In genomic region chrX:110407910-110408545, GRCh38 we compare ENCODE assay signal across 9 cellular contexts. TPM values are rescaled to one million over a fixed set of nuclear protein-coding genes. Genes with fewer than 3 reads are reported as not detected.
A peak's percentile ranks its signal among the peaks of the same experiment; 100 is the strongest.
DNase-seq lines count a peak whose midpoint lies in the region; ATAC-seq, FAIRE-seq and TF ChIP-seq lines count a peak whose summit lies in the region.
"Had no signal": no experiment of that assay in that cellular context is flagged by ENCODE, and none has a peak within 500 bp of the region (broad histone marks: within the 10 kb centered on the region; RNA-seq: fewer than 3 reads in every experiment).

No MANE protein-coding gene starts in this region.

- TF ChIP-seq POLR2A in HepG2 (IDR thresholded peaks at IDR 0.05; ENCODE audit: insufficient read depth in 1 of 2, low read depth in 2 of 2, low read length in 2 of 2): no peak
- TF ChIP-seq POLR2A in testis (IDR thresholded peaks at IDR 0.05): no peak

- H3K36me3 ChIP-seq in HepG2 (replicated peaks in 1 of 2; ENCODE audit: control insufficient read depth in 1 of 2, insufficient read depth in 2 of 2, low read length in 2 of 2): no peaks in the 10 kb centered on the region
- no peaks in the 10 kb centered on the region for H3K36me3 ChIP-seq in testis (ENCODE audit: low read depth, missing control alignments)

- no peak overlapping the region for H3K27ac ChIP-seq in VCaP
- H3K27ac ChIP-seq in HepG2 (ENCODE audit: extremely low read length, insufficient read depth, low read length): no peak overlapping the region
- H3K27ac ChIP-seq in testis: no peak overlapping the region

- no peak overlapping the region for H2AFZ ChIP-seq in HepG2 (ENCODE audit: low read length)

- no peak overlapping the region for H3K9ac ChIP-seq in HepG2 (ENCODE audit: insufficient read depth, low read depth, low read length)

- no peak overlapping the region for H3K4me3 ChIP-seq in HepG2 (replicated peaks in 1 of 3; ENCODE audit: insufficient read depth in 1 of 3, low read depth in 2 of 3, low read length in 3 of 3)
- no peak overlapping the region for H3K4me3 ChIP-seq in testis

- H3K27me3 ChIP-seq in HepG2 (ENCODE audit: control insufficient read depth in 1 of 2, insufficient read depth in 2 of 2, low read length in 2 of 2): no peaks in the 10 kb centered on the region
- H3K27me3 ChIP-seq in testis: no peaks in the 10 kb centered on the region

- DNase-seq in D721Med (ENCODE audit: insufficient read length, low spot score) (no peak), NCI-H2029 (lab: John Stamatoyannopoulos, UW) (peak; percentile 8), cerebellum (ENCODE audit: low spot score) (peak; percentile 21), HepG2 (ENCODE audit: low spot score) (peak; percentile 37), testis (peak; percentile 70)

- no peaks in the 10 kb centered on the region for H3K9me3 ChIP-seq in HepG2 (ENCODE audit: low read length)
- no peaks in the 10 kb centered on the region for H3K9me3 ChIP-seq in testis

- TF ChIP-seq EP300 in HepG2 (IDR thresholded peaks at IDR 0.05; ENCODE audit: low read depth in 2 of 2, low read length in 2 of 2) (no peak), HepG2 (CRISPR knock-in tag; IDR thresholded peaks at IDR 0.05; ENCODE audit: borderline replicate concordance) (no peak)

- no peaks in the 10 kb centered on the region for H4K20me1 ChIP-seq in HepG2 (ENCODE audit: insufficient read depth, low read length)

- H3K4me1 ChIP-seq in HepG2 (ENCODE audit: insufficient read depth, low read length) (no peaks in the 10 kb centered on the region), testis (peaks cover 3% of the 10 kb centered on the region)

- peak; percentile 42; the same call in 1 of the 2 replicates for TF ChIP-seq RAD21 in HepG2 (CRISPR knock-in tag; IDR thresholded peaks at IDR 0.05)

- 0% methylated on average over 3 of the region's 5 CpGs for WGBS in HepG2 (ENCODE audit: low lambda C conversion rate)
- 30 to 46% methylated on average over 5 of the region's 5 CpGs for WGBS in testis, 2 donors

- intact Hi-C loops in HepG2 (cut with micrococcal nuclease; ENCODE audit: unreplicated experiment): no loop called here
- intact Hi-C loops in testis (cut with DNase I; ENCODE audit: low total_unique reads): no loop called here

- no peak overlapping the region for H3K4me2 ChIP-seq in HepG2 (ENCODE audit: low read depth, low read length)

- in situ Hi-C loops in HepG2 (cut with HindIII; ENCODE audit: extremely low pct_ligation_motif_present, low pct_unique_long_range_greater_than_20kb): loop anchor here (25.0 kb wide), 1 partner anchor 496 kb away; no protein-coding TSS in a partner anchor

- POLR2A ChIA-PET in HepG2 (lab: Yijun Ruan, JAX): no interaction called here

- peak; percentile 61 for ATAC-seq in GM21447 (IDR thresholded peaks at IDR 0.05; ENCODE audit: unreplicated experiment)
- peak; percentile 61; the same call in 2 of the 3 replicates for ATAC-seq in HepG2
- no peak for ATAC-seq in GM18858 (IDR thresholded peaks at IDR 0.05; ENCODE audit: unreplicated experiment)

- TF ChIP-seq CTCF in D721Med (IDR thresholded peaks at IDR 0.05; ENCODE audit: insufficient read depth, missing control alignments): peak; percentile 54
- TF ChIP-seq CTCF in VCaP (conservative IDR thresholded peaks at IDR 0.05): peak; percentile 60
- peak; percentile 62 for TF ChIP-seq CTCF in HepG2 (CRISPR knock-in tag; IDR thresholded peaks at IDR 0.05)
- TF ChIP-seq CTCF in testis (IDR thresholded peaks at IDR 0.05): peak; percentile 46 to 62 (median 60)

- BruUV-seq in HepG2 (replicated peaks; lab: Mats Ljungman, UMichigan): no TSS peak

- CTCF ChIA-PET in HepG2 (lab: Yijun Ruan, JAX; ENCODE audit: low intra/inter-chr PET ratio, low total read pairs): interaction anchor here (1.6 kb wide), 2 partner anchors 247 to 262 kb away, joined by 5 to 7 read pairs; no protein-coding TSS in a partner anchor

- no peaks in the 10 kb centered on the region for H3K79me2 ChIP-seq in HepG2 (ENCODE audit: insufficient read depth, low read length)

- FAIRE-seq in D721Med (lab: Jason Lieb, UNC) (no peak), HepG2 (lab: Jason Lieb, UNC) (peak; percentile 85)

TF ChIP-seq in HepG2, 621 proteins besides CTCF, POLR2A, EP300 and RAD21:
- no peak for TF ChIP-seq SP2 (CRISPR knock-in tag; IDR thresholded peaks at IDR 0.05)
- peak; percentile 48; the same call in 1 of the 2 replicates for TF ChIP-seq SMC3 (IDR thresholded peaks at IDR 0.05; ENCODE audit: low read length)
- TF ChIP-seq STAG1 (CRISPR knock-in tag; IDR thresholded peaks at IDR 0.05): peak; percentile 64
TF ChIP-seq in HepG2: peak in this region for 2.

RNA-seq across cellular contexts. Expression of gene RTL9, which starts 49.4 kb away (rescaled TPM):
- 0.82 TPM for total RNA-seq in cerebellum
- 0.02 and 0.15 TPM in 2 replicates for total RNA-seq in HepG2 (2016; rRNA removed; fragmentation: Illumina TruSeq; extraction: Trizol)
- not detected in 2 replicates for total RNA-seq in HepG2 (2016; cell fraction: cytosol; rRNA removed; fragmentation: Illumina TruSeq; extraction: Trizol; ENCODE audit: low read depth)
- total RNA-seq in HepG2 (2016; cell fraction: insoluble cytoplasmic fraction; rRNA removed; fragmentation: Illumina TruSeq; extraction: Trizol): 0.02 TPM in 1 of 2 replicates, not detected in the other
- not detected in 2 replicates for total RNA-seq in HepG2 (2016; cell fraction: membrane; rRNA removed; fragmentation: Illumina TruSeq; extraction: Trizol)
- 0.06 TPM in 1 of 2 replicates, not detected in the other for total RNA-seq in HepG2 (2016; cell fraction: nucleus; rRNA removed; fragmentation: Illumina TruSeq; extraction: Trizol)
- 0.01 TPM in 1 of 2 replicates, not detected in the other for polyA plus RNA-seq in HepG2 (2011; rRNA removed)
- 0.01 TPM in 1 of 2 replicates, not detected in the other for polyA plus RNA-seq in HepG2 (2011; cell fraction: cytosol; rRNA removed)
- polyA plus RNA-seq in HepG2 (2011; cell fraction: nucleus; rRNA removed): not detected in 2 replicates
- polyA plus RNA-seq in HepG2 (2012): not detected in 2 replicates
- not detected in 2 replicates for polyA plus RNA-seq in HepG2 (2016; cell fraction: cytosol; fragmentation: Illumina TruSeq; extraction: Trizol; ENCODE audit: low read depth)
- polyA plus RNA-seq in HepG2 (2016; cell fraction: insoluble cytoplasmic fraction; fragmentation: Illumina TruSeq; extraction: Trizol; ENCODE audit: low read depth): 0.04 TPM in 2 replicates
- polyA plus RNA-seq in HepG2 (2016; cell fraction: membrane; fragmentation: Illumina TruSeq; extraction: Trizol; ENCODE audit: low read depth): 0.03 TPM in 1 of 2 replicates, not detected in the other
- 0.11 and 0.16 TPM in 2 replicates for polyA plus RNA-seq in HepG2 (2016; cell fraction: nucleus; fragmentation: Illumina TruSeq; extraction: Trizol; ENCODE audit: insufficient read depth, low read depth)
- 0.02 TPM in 1 of 2 replicates, not detected in the other for polyA minus RNA-seq in HepG2 (2011; rRNA and poly(A)+ RNA removed; ENCODE audit: low replicate concordance)
- not detected in 2 replicates for polyA minus RNA-seq in HepG2 (2011; cell fraction: cytosol; rRNA and poly(A)+ RNA removed)
- polyA minus RNA-seq in HepG2 (2011; cell fraction: nucleus; rRNA and poly(A)+ RNA removed): not detected in 2 replicates
- 10 to 100 TPM; 66.6 to 94.4 TPM for total RNA-seq in testis
- polyA plus RNA-seq in testis (ENCODE audit: insufficient read depth, low read depth, low replicate concordance): 27.1 TPM
- total RNA-seq: T-helper 2 cell treated with Interferon-gamma antibody and Interleukin-4, amounts not matched to agents 100 ng/mL and 5 ng/mL, for 36 hours had no signal

Comparison
In these comparisons a context has a peak if more than half of its experiments do, and no peak if none do; other contexts are left out.
1. RNA of gene RTL9, which starts 49.4 kb away (total RNA-seq): 66.6 to 94.4 TPM in testis; 0.82 TPM in cerebellum (single experiment) and 0.02 to 0.15 TPM in HepG2; every median in the first group is over 10 times any median in the second.
2. Peak in every context shown above with its lines, with median percentiles within 50 percentile points of each other: CTCF ChIP-seq.